ENCODE assay signal across 8 cellular contexts in the genomic region with DNA sequence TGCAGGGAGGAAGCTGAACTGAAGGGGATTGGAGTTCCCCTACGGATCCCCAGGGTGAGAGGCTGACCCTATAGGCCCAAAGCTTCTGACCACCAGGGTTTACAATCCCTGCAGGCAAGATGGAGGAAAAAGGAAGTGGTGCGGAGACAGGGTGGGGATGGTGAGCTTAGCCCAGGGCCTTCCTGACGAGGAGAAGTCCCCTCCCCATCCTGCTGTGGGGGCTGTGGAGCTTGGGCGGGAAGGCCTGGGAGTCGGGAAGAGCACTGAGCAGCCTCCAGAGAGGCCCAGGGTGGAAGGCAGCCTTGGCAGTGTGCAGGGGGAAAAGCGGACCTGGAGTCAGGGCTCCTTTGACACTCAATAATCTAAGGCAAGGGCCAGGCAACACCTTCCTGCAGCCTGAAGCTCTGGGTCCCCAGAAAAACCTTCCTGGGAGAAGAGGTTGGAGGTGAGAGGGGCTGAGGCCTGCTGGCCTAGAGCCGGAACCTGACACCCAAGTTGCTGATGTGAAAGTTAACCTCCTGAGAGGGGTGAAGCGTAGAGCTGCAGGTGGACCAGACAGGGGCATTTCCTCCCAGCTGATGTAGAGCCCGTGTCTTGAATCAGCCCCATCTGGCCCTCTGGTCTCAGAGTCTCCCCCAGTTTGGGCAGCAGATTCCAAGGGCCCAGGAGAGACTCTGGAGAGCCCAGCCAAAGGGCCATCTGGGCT. TPM values are rescaled to one million over a fixed set of nuclear protein-coding genes. Genes with fewer than 3 reads are reported as not detected.
A peak's percentile ranks its signal among the peaks of the same experiment; 100 is the strongest.
DNase-seq lines count a peak whose midpoint lies in the region; ATAC-seq and TF ChIP-seq lines count a peak whose summit lies in the region.

No MANE protein-coding gene starts in this region.

- peak overlapping the region; percentile 62 for H3K27ac ChIP-seq in DND-41 (ENCODE audit: low read length)
- peak overlapping the region; percentile 99 for H3K27ac ChIP-seq in left ventricle myocardium inferior (replicated peaks)

- in situ Hi-C loops in KBM-7 (cut with MboI; ENCODE audit: low pct_unique_long_range_greater_than_20kb, low sequenced_read_pairs), result no loop called here

- peak overlapping the region; percentile 7; the same call in 1 of the 2 replicates for H2AFZ ChIP-seq in DND-41 (ENCODE audit: low read depth, low read length)

- peaks cover 5% of the 10 kb centered on the region for H3K36me3 Mint-ChIP-seq in activated B cell treated with CpG ODN at 0.5 μM for 24 hours (ENCODE audit: low read depth)

- POLR2A ChIA-PET in activated B cell treated with CpG ODN at 0.5 μM for 24 hours (lab: Charles Lee), result interaction anchor here (0.7 to 19.6 kb wide), 21 partner anchors 6 to 617 kb away, joined by 3 to 573 read pairs (median 6); partner anchors contain the start of genes ASB8, ENDOU, HDAC7 and RPAP3

- no peaks in the 10 kb centered on the region for H3K27me3 Mint-ChIP-seq in activated B cell treated with CpG ODN at 0.5 μM for 24 hours

- H3K4me3 Mint-ChIP-seq in activated B cell treated with CpG ODN at 0.5 μM for 24 hours, result peak overlapping the region; percentile 84

- H4K20me1 ChIP-seq in DND-41 (ENCODE audit: insufficient read depth, low read length), result peaks cover 69% of the 10 kb centered on the region

- H3K4me2 ChIP-seq in DND-41 (ENCODE audit: insufficient read depth, low read length), result peak overlapping the region; percentile 64
- peak overlapping the region; percentile 90 for H3K4me2 ChIP-seq in skeletal muscle satellite cell (ENCODE audit: low read length)

- H3K27me3 ChIP-seq in DND-41 (ENCODE audit: insufficient read depth, low read length, poor library complexity) (no peaks in the 10 kb centered on the region), left ventricle myocardium inferior (ENCODE audit: low read depth) (no peaks in the 10 kb centered on the region), skeletal muscle satellite cell (ENCODE audit: control insufficient read depth, insufficient read depth, low read length) (no peaks in the 10 kb centered on the region)

- no peak for TF ChIP-seq CTCF in DND-41 (IDR thresholded peaks at IDR 0.05; ENCODE audit: borderline replicate concordance, extremely low read depth, low read length, poor library complexity, severe bottlenecking)
- no peak for TF ChIP-seq CTCF in activated B cell treated with CpG ODN at 0.5 μM for 24 hours (IDR thresholded peaks at IDR 0.05)
- no peak for TF ChIP-seq CTCF in left ventricle myocardium inferior (IDR thresholded peaks at IDR 0.05; ENCODE audit: borderline replicate concordance)

- intact Hi-C loops in activated B cell treated with CpG ODN at 0.5 μM for 24 hours (cut with micrococcal nuclease) (loop anchor here (1.0 to 5.0 kb wide), 14 partner anchors 17 to 1821 kb away; partner anchors contain the start of genes ASB8, CCNT1, RPAP3 and SCAF11), left ventricle myocardium inferior (cut with micrococcal nuclease) (no loop called here)

- peak overlapping the region; percentile 99 for H3K27ac Mint-ChIP-seq in activated B cell treated with CpG ODN at 0.5 μM for 24 hours

- peaks cover 97% of the 10 kb centered on the region for H3K4me1 Mint-ChIP-seq in activated B cell treated with CpG ODN at 0.5 μM for 24 hours

- CTCF ChIA-PET in activated B cell treated with CpG ODN at 0.5 μM for 24 hours (lab: Charles Lee), result interaction anchor here (1.0 to 5.2 kb wide), 10 partner anchors 9 to 99 kb away, joined by 3 to 72 read pairs (median 6); no protein-coding TSS in a partner anchor

- DNase-seq in DND-41 (no peak), activated B cell treated with CpG ODN at 0.5 μM for 24 hours (peak; percentile 37), left ventricle myocardium inferior (no peak), KBM-7 (no peak), NCI-H1105 treated with DMSO at 0.1 percent for 48 hours (lab: John Stamatoyannopoulos, UW) (no peak)

- peaks cover 3% of the 10 kb centered on the region; the same call in 1 of the 2 replicates for H3K79me2 ChIP-seq in DND-41 (ENCODE audit: insufficient read depth, low read length)

- ATAC-seq in DND-41 (ENCODE audit: insufficient read depth, low read depth) (no peak), GM19452 (IDR thresholded peaks at IDR 0.05; ENCODE audit: unreplicated experiment) (peak; percentile 8), HG03457 (IDR thresholded peaks at IDR 0.05; ENCODE audit: unreplicated experiment) (peak; percentile 10), activated B cell treated with CpG ODN at 0.5 μM for 24 hours (ENCODE audit: low read depth) (peak; percentile 22)

- H3K4me1 ChIP-seq in DND-41 (ENCODE audit: insufficient read depth, low read length) (peaks cover 73% of the 10 kb centered on the region), left ventricle myocardium inferior (peaks cover 98% of the 10 kb centered on the region), skeletal muscle satellite cell (ENCODE audit: control insufficient read depth, insufficient read depth, low read length) (peaks cover 93% of the 10 kb centered on the region)

- peak overlapping the region; percentile 44 for H3K9ac ChIP-seq in DND-41 (ENCODE audit: low read depth, low read length)
- peak overlapping the region; percentile 74 for H3K9ac ChIP-seq in skeletal muscle satellite cell (ENCODE audit: low read depth, low read length)

- H3K4me3 ChIP-seq in DND-41 (ENCODE audit: low read depth in 1 of 2, low read length in 2 of 2) (peak overlapping the region in 1 of 2 experiments; percentile 44; a peak in 2 of 4 replicates), left ventricle myocardium inferior (peak overlapping the region; percentile 67), skeletal muscle satellite cell (ENCODE audit: low read length) (peak overlapping the region; percentile 66)

- no peaks in the 10 kb centered on the region for H3K36me3 ChIP-seq in DND-41 (ENCODE audit: insufficient read depth, low read length)
- H3K36me3 ChIP-seq in left ventricle myocardium inferior, result no peaks in the 10 kb centered on the region
- H3K36me3 ChIP-seq in skeletal muscle satellite cell (ENCODE audit: insufficient read depth, low read length), result peaks cover 24% of the 10 kb centered on the region

- H3K9me3 ChIP-seq in DND-41 (ENCODE audit: insufficient read depth, low read length, severe bottlenecking) (no peaks in the 10 kb centered on the region), left ventricle myocardium inferior (replicated peaks) (no peaks in the 10 kb centered on the region), skeletal muscle satellite cell (replicated peaks; ENCODE audit: low read length) (no peaks in the 10 kb centered on the region)

- H3K9me3 Mint-ChIP-seq in activated B cell treated with CpG ODN at 0.5 μM for 24 hours, result no peaks in the 10 kb centered on the region

RNA-seq across cellular contexts. Expression of gene HDAC7, which starts 6.1 kb away (rescaled TPM):
- total RNA-seq in activated B cell treated with CpG ODN at 0.5 μM for 24 hours (103 and 126 TPM in 2 replicates), left ventricle myocardium inferior (47.1 TPM)
- total RNA-seq in skeletal muscle satellite cell (2012; rRNA removed), result 26.9 and 39.5 TPM in 2 replicates

RNA-seq across cellular contexts. Expression of gene SLC48A1, which starts 40.6 kb away (rescaled TPM):
- total RNA-seq in activated B cell treated with CpG ODN at 0.5 μM for 24 hours, result 12.7 and 12.8 TPM in 2 replicates
- 25.3 TPM for total RNA-seq in left ventricle myocardium inferior
- total RNA-seq in skeletal muscle satellite cell (2012; rRNA removed), result 3.9 and 12.2 TPM in 2 replicates

RNA-seq across cellular contexts. Expression of gene RAPGEF3, which starts 55.0 kb away (rescaled TPM):
- total RNA-seq in activated B cell treated with CpG ODN at 0.5 μM for 24 hours, result 2.7 and 5.0 TPM in 2 replicates
- total RNA-seq in left ventricle myocardium inferior, result 34.8 TPM
- 1.1 and 2.3 TPM in 2 replicates for total RNA-seq in skeletal muscle satellite cell (2012; rRNA removed)
